ENCODE assay signal across 8 cellular contexts in genomic region chr19:42323852-42324654, GRCh38. TPM values are rescaled to one million over a fixed set of nuclear protein-coding genes. Genes with fewer than 3 reads are reported as not detected.
DNase-seq lines count a peak whose midpoint lies in the region; TF ChIP-seq lines count a peak whose summit lies in the region.

No MANE protein-coding gene starts in this region.

- H3K4me2 ChIP-seq in OCI-LY7 (ENCODE audit: low read length), result peak overlapping the region; percentile 78; the same call in 1 of the 2 replicates

- H3K9me3 ChIP-seq in OCI-LY7 (ENCODE audit: low read length) (no peaks in the 10 kb centered on the region), prostate gland (no peaks in the 10 kb centered on the region)
- no peaks in the 10 kb centered on the region for H3K9me3 ChIP-seq in effector memory CD4-positive, alpha-beta T cell (ENCODE audit: control insufficient read depth, low read length)

- H3K9me2 ChIP-seq in OCI-LY7 (ENCODE audit: insufficient read depth, low read length), result no peaks in the 10 kb centered on the region

- POLR2A ChIA-PET in OCI-LY7 (lab: Charles Lee), result interaction anchor here (0.6 kb wide), 1 partner anchor 32 kb away, joined by 3 read pairs; no protein-coding TSS in a partner anchor

- no peaks in the 10 kb centered on the region for H3K36me3 Mint-ChIP-seq in progenitor cell of endocrine pancreas (ENCODE audit: insufficient read depth)

- no peak overlapping the region for H3K4me3 Mint-ChIP-seq in progenitor cell of endocrine pancreas (ENCODE audit: low read depth)

- H3K4me1 Mint-ChIP-seq in progenitor cell of endocrine pancreas (ENCODE audit: low read depth), result peaks cover 17% of the 10 kb centered on the region

- peaks cover 25% of the 10 kb centered on the region for H3K4me1 ChIP-seq in OCI-LY7 (ENCODE audit: insufficient read depth, low read length, poor library complexity, severe bottlenecking)
- peaks cover 15% of the 10 kb centered on the region for H3K4me1 ChIP-seq in effector memory CD4-positive, alpha-beta T cell (ENCODE audit: control insufficient read depth, insufficient read depth, low read length, poor library complexity, severe bottlenecking)
- H3K4me1 ChIP-seq in prostate gland (replicated peaks), result peaks cover 12% of the 10 kb centered on the region

- peaks cover 20% of the 10 kb centered on the region; the same call in 1 of the 2 replicates for H3K79me2 ChIP-seq in OCI-LY7 (ENCODE audit: insufficient read depth, low read depth, low read length)

- no peak overlapping the region; the same call in 1 of the 2 replicates for H2AFZ ChIP-seq in OCI-LY7 (ENCODE audit: low read length)

- no peak overlapping the region for H3K27ac Mint-ChIP-seq in progenitor cell of endocrine pancreas

- DNase-seq in GM06990 (ENCODE audit: extremely low read depth, insufficient read length), result no peak
- DNase-seq in OCI-LY7 (ENCODE audit: low spot score), result no peak
- no peak for DNase-seq in effector memory CD4-positive, alpha-beta T cell
- DNase-seq in prostate gland (ENCODE audit: low spot score), result no peak
- no peak for DNase-seq in progenitor cell of endocrine pancreas (ENCODE audit: low spot score, unreplicated experiment)
- no peak for DNase-seq in HT-29 (ENCODE audit: low spot score)
- no peak for DNase-seq in NCI-H1092 (lab: John Stamatoyannopoulos, UW)
- DNase-seq in SW 1271 (lab: John Stamatoyannopoulos, UW), result no peak

- H3K27ac ChIP-seq in OCI-LY7 (ENCODE audit: low read depth, low read length, poor library complexity, severe bottlenecking) (no peak overlapping the region), prostate gland (no peak overlapping the region)
- H3K27ac ChIP-seq in effector memory CD4-positive, alpha-beta T cell (ENCODE audit: insufficient read depth, low read length, poor library complexity, severe bottlenecking), result no peak overlapping the region

- H3K27me3 ChIP-seq in GM06990 (replicated peaks; ENCODE audit: control insufficient read depth, insufficient read depth, low read length), result no peaks in the 10 kb centered on the region; the same call in 1 of the 2 replicates
- H3K27me3 ChIP-seq in effector memory CD4-positive, alpha-beta T cell (replicated peaks; ENCODE audit: control insufficient read depth, insufficient read depth, low read length, poor library complexity, severe bottlenecking), result peaks cover 10% of the 10 kb centered on the region
- peaks cover 5% of the 10 kb centered on the region for H3K27me3 ChIP-seq in prostate gland (replicated peaks; ENCODE audit: insufficient read depth)

- peaks cover 41% of the 10 kb centered on the region for H3K27me3 Mint-ChIP-seq in progenitor cell of endocrine pancreas

- intact Hi-C loops in OCI-LY7 (cut with micrococcal nuclease; ENCODE audit: unreplicated experiment), result no loop called here
- intact Hi-C loops in prostate gland (cut with DNase I), result no loop called here

- H3K4me3 ChIP-seq in GM06990 (replicated peaks; ENCODE audit: low read depth, low read length), result peak overlapping the region; percentile 53; the same call in 1 of the 2 replicates
- H3K4me3 ChIP-seq in OCI-LY7 (ENCODE audit: low read depth, low read length, poor library complexity, severe bottlenecking), result peak overlapping the region; percentile 59
- peak overlapping the region; percentile 43 for H3K4me3 ChIP-seq in effector memory CD4-positive, alpha-beta T cell (ENCODE audit: insufficient read depth, low read depth, low read length, poor library complexity, severe bottlenecking)
- H3K4me3 ChIP-seq in prostate gland, result peak overlapping the region; percentile 63 to 81

- CTCF ChIA-PET in OCI-LY7 (lab: Charles Lee; ENCODE audit: unreplicated experiment), result no interaction called here

- H3K9me3 Mint-ChIP-seq in progenitor cell of endocrine pancreas (ENCODE audit: low read depth), result no peaks in the 10 kb centered on the region

- WGBS in prostate gland, result 3% methylated on average over 78 of the region's 92 CpGs

- no peak for TF ChIP-seq CTCF in GM06990 (IDR thresholded peaks at IDR 0.05; ENCODE audit: insufficient read depth, low read length, poor library complexity, severe bottlenecking)
- no peak for TF ChIP-seq CTCF in OCI-LY7 (conservative IDR thresholded peaks at IDR 0.05; ENCODE audit: low read length)
- peak in 1 of 4 experiments; percentile 4 for TF ChIP-seq CTCF in prostate gland (IDR thresholded peaks at IDR 0.05)
- TF ChIP-seq CTCF in progenitor cell of endocrine pancreas (IDR thresholded peaks at IDR 0.05; ENCODE audit: unreplicated experiment), result no peak

- no TSS peak for BruUV-seq in OCI-LY7 (replicated peaks; lab: Mats Ljungman, UMichigan)

- no peak for TF ChIP-seq POLR2A in prostate gland (IDR thresholded peaks at IDR 0.05)

- H4K20me1 ChIP-seq in OCI-LY7 (ENCODE audit: insufficient read depth, low read length), result no peaks in the 10 kb centered on the region

- H3K36me3 ChIP-seq in GM06990 (ENCODE audit: control insufficient read depth, insufficient read depth, low read length) (no peaks in the 10 kb centered on the region), OCI-LY7 (ENCODE audit: insufficient read depth, low read length) (no peaks in the 10 kb centered on the region), prostate gland (no peaks in the 10 kb centered on the region)
- H3K36me3 ChIP-seq in effector memory CD4-positive, alpha-beta T cell (ENCODE audit: control insufficient read depth, insufficient read depth, low read length), result no peaks in the 10 kb centered on the region

RNA-seq across cellular contexts. Expression of gene MEGF8, which starts 1.4 kb away (rescaled TPM):
- 6.0 and 10.5 TPM in 2 replicates for total RNA-seq in OCI-LY7 (2014; rRNA removed; shearing (Covaris generic))
- 14.7 and 17.2 TPM in 2 replicates for total RNA-seq in OCI-LY7 (2022)
- 10 to 100 TPM; 22.8 to 30.7 TPM for total RNA-seq in prostate gland
- 51.9 and 61.7 TPM in 2 replicates for total RNA-seq in progenitor cell of endocrine pancreas
- total RNA-seq in HT-29 (2014; rRNA removed; shearing (Covaris generic)), result 17.6 and 22.9 TPM in 2 replicates

RNA-seq across cellular contexts. Expression of gene TMEM145, which starts 10.9 kb away (rescaled TPM):
- not detected in 2 replicates for total RNA-seq in OCI-LY7 (2014; rRNA removed; shearing (Covaris generic))
- total RNA-seq in OCI-LY7 (2022) (1.8 TPM in 2 replicates), prostate gland (under 1 TPM in 1 of 2 donors, not detected in 1; 0.85 TPM), progenitor cell of endocrine pancreas (1.9 and 2.0 TPM in 2 replicates)
- total RNA-seq in HT-29 (2014; rRNA removed; shearing (Covaris generic)), result 0.29 and 0.81 TPM in 2 replicates

RNA-seq across cellular contexts. Expression of gene PAFAH1B3, which starts 21.6 kb away (rescaled TPM):
- 54.9 and 62.1 TPM in 2 replicates for total RNA-seq in OCI-LY7 (2014; rRNA removed; shearing (Covaris generic))
- total RNA-seq in OCI-LY7 (2022) (35.9 and 42.3 TPM in 2 replicates), prostate gland (10 to 100 TPM; 36.6 to 48.5 TPM), progenitor cell of endocrine pancreas (144 and 157 TPM in 2 replicates)
- 286 and 326 TPM in 2 replicates for total RNA-seq in HT-29 (2014; rRNA removed; shearing (Covaris generic))

RNA-seq across cellular contexts. Expression of gene PRR19, which starts 22.1 kb away (rescaled TPM):
- 1.4 TPM in 1 of 2 replicates, not detected in the other for total RNA-seq in OCI-LY7 (2014; rRNA removed; shearing (Covaris generic))
- total RNA-seq in OCI-LY7 (2022) (0.40 and 0.70 TPM in 2 replicates), prostate gland (1 to 10 TPM in 1 of 2 donors, under 1 TPM in 1; 0.32 to 8.4 TPM), progenitor cell of endocrine pancreas (3.2 and 3.4 TPM in 2 replicates)
- total RNA-seq in HT-29 (2014; rRNA removed; shearing (Covaris generic)), result 4.4 and 4.7 TPM in 2 replicates

RNA-seq across cellular contexts. Expression of gene CIC, which starts 55.0 kb away (rescaled TPM):
- 20.7 and 26.8 TPM in 2 replicates for total RNA-seq in OCI-LY7 (2014; rRNA removed; shearing (Covaris generic))
- total RNA-seq in OCI-LY7 (2022) (48.2 and 59.3 TPM in 2 replicates), prostate gland (100 to 1,000 TPM in 1 of 2 donors, 10 to 100 TPM in 1; 64.6 to 145 TPM), progenitor cell of endocrine pancreas (86.0 and 87.2 TPM in 2 replicates)
- total RNA-seq in HT-29 (2014; rRNA removed; shearing (Covaris generic)), result 42.1 and 55.5 TPM in 2 replicates
